ENCODE assay signal across 22 cellular contexts in genomic region chrX:23745786-23746185, GRCh38. TPM values are rescaled to one million over a fixed set of nuclear protein-coding genes. Genes with fewer than 3 reads are reported as not detected.
DNase-seq lines count a peak whose midpoint lies in the region; ATAC-seq lines count a peak whose summit lies in the region.
"Had no signal": no experiment of that assay in that cellular context is flagged by ENCODE, and none has a peak within 500 bp of the region (broad histone marks: within the 10 kb centered on the region; RNA-seq: fewer than 3 reads in every experiment).

No MANE protein-coding gene starts in this region.

- ATAC-seq in activated naive CD8-positive, alpha-beta T cell treated with anti-CD3 and anti-CD28 coated beads, Interleukin-2, amount 10 ng/mL, durations not matched to agents 7 days and 5 days (ENCODE audit: low read depth): peak; percentile 26
- ATAC-seq in activated naive CD8-positive, alpha-beta T cell treated with anti-CD3 and anti-CD28 coated beads, Interleukin-2, amount 50 U/mL, for 24 hours: no peak
- ATAC-seq in T-cell (replicated peaks in 1 of 4): peak in 3 of 4 experiments; percentile 26 to 47 (median 28)
- ATAC-seq: left colon, sciatic nerve had no signal

- CTCF ChIA-PET in T-cell (lab: Charles Lee): interaction anchor here (0.6 to 0.7 kb wide), 4 partner anchors 16 to 306 kb away, joined by 3 to 8 read pairs (median 4); partner anchors contain the start of gene SAT1 (in 1 of the 2)

- no peak for DNase-seq in activated naive CD8-positive, alpha-beta T cell treated with anti-CD3 and anti-CD28 coated beads, Interleukin-2, amount 10 ng/mL, durations not matched to agents 7 days and 5 days
- no peak for DNase-seq in activated naive CD8-positive, alpha-beta T cell treated with anti-CD3 and anti-CD28 coated beads, Interleukin-2, amount 50 U/mL, for 24 hours
- DNase-seq in T-cell (peak in 1 of 34 experiments; percentile 7), dermis blood vessel endothelial cell (peak; percentile 70), NCI-H774 (lab: John Stamatoyannopoulos, UW) (no peak), NCI-H2227 (lab: John Stamatoyannopoulos, UW; ENCODE audit: unreplicated experiment) (no peak), NCI-H1048 (lab: John Stamatoyannopoulos, UW) (no peak), NCI-H2171 (lab: John Stamatoyannopoulos, UW) (no peak)
- DNase-seq: activated CD4-positive, CD25-positive, alpha-beta regulatory T cell treated with anti-CD3 and anti-CD28 coated beads, Interleukin-2, amount 50 U/mL, for 72 hours; activated CD8-positive, alpha-beta memory T cell treated with anti-CD3 and anti-CD28 coated beads, Interleukin-2, amount 50 U/mL, for 4 hours; activated gamma-delta T cell; anterior cingulate cortex; effector CD4-positive, alpha-beta T cell; glutamatergic neuron; HCEC 1CT; left colon; NCI-H1436; NCI-H69; SK-N-SH; stimulated activated CD4-positive, alpha-beta T cell treated with anti-CD3 and anti-CD28 coated beads, Interleukin-15, amount 100 ng/mL, for 24 hours had no signal

- H3K4me1 Mint-ChIP-seq in activated naive CD8-positive, alpha-beta T cell treated with anti-CD3 and anti-CD28 coated beads, Interleukin-2, amount 10 ng/mL, durations not matched to agents 7 days and 5 days: peaks cover 16% of the 10 kb centered on the region
- peaks cover 23% of the 10 kb centered on the region for H3K4me1 Mint-ChIP-seq in activated naive CD8-positive, alpha-beta T cell treated with anti-CD3 and anti-CD28 coated beads, Interleukin-2, amount 50 U/mL, for 24 hours
- H3K4me1 Mint-ChIP-seq in T-cell: peaks cover 13 to 29% (median 16%) of the 10 kb centered on the region in 3 donors

- H3K27me3 Mint-ChIP-seq in activated naive CD8-positive, alpha-beta T cell treated with anti-CD3 and anti-CD28 coated beads, Interleukin-2, amount 10 ng/mL, durations not matched to agents 7 days and 5 days: no peaks in the 10 kb centered on the region
- H3K27me3 Mint-ChIP-seq in activated naive CD8-positive, alpha-beta T cell treated with anti-CD3 and anti-CD28 coated beads, Interleukin-2, amount 50 U/mL, for 24 hours: no peaks in the 10 kb centered on the region
- no peaks in the 10 kb centered on the region for H3K27me3 Mint-ChIP-seq in T-cell

- POLR2A ChIA-PET in activated naive CD8-positive, alpha-beta T cell treated with anti-CD3 and anti-CD28 coated beads, Interleukin-2, amount 10 ng/mL, durations not matched to agents 7 days and 5 days (lab: Charles Lee): interaction anchor here (0.6 to 4.6 kb wide), 4 partner anchors 20 to 161 kb away, joined by 3 to 33 read pairs (median 3); partner anchors contain the start of gene SAT1
- POLR2A ChIA-PET in T-cell (lab: Charles Lee): interaction anchor here (0.7 to 1.8 kb wide), 4 partner anchors 37 to 418 kb away, joined by 4 to 8 read pairs (median 6); partner anchors contain the start of gene SAT1 (in 2 of the 2)

- H3K27ac Mint-ChIP-seq in activated naive CD8-positive, alpha-beta T cell treated with anti-CD3 and anti-CD28 coated beads, Interleukin-2, amount 10 ng/mL, durations not matched to agents 7 days and 5 days: peak overlapping the region; percentile 83
- no peak overlapping the region for H3K27ac Mint-ChIP-seq in activated naive CD8-positive, alpha-beta T cell treated with anti-CD3 and anti-CD28 coated beads, Interleukin-2, amount 50 U/mL, for 24 hours
- H3K27ac Mint-ChIP-seq in T-cell: peak overlapping the region; percentile 83 to 92

- H3K4me3 Mint-ChIP-seq in activated naive CD8-positive, alpha-beta T cell treated with anti-CD3 and anti-CD28 coated beads, Interleukin-2, amount 10 ng/mL, durations not matched to agents 7 days and 5 days: peak overlapping the region; percentile 47
- no peak overlapping the region for H3K4me3 Mint-ChIP-seq in activated naive CD8-positive, alpha-beta T cell treated with anti-CD3 and anti-CD28 coated beads, Interleukin-2, amount 50 U/mL, for 24 hours
- no peak overlapping the region for H3K4me3 Mint-ChIP-seq in T-cell
- H3K4me3 Mint-ChIP-seq: nephron had no signal

- no peaks in the 10 kb centered on the region for H3K9me3 Mint-ChIP-seq in activated naive CD8-positive, alpha-beta T cell treated with anti-CD3 and anti-CD28 coated beads, Interleukin-2, amount 10 ng/mL, durations not matched to agents 7 days and 5 days
- H3K9me3 Mint-ChIP-seq in activated naive CD8-positive, alpha-beta T cell treated with anti-CD3 and anti-CD28 coated beads, Interleukin-2, amount 50 U/mL, for 24 hours: no peaks in the 10 kb centered on the region
- no peaks in the 10 kb centered on the region for H3K9me3 Mint-ChIP-seq in T-cell
- H3K9me3 Mint-ChIP-seq: nephron had no signal

- no peaks in the 10 kb centered on the region for H3K36me3 Mint-ChIP-seq in activated naive CD8-positive, alpha-beta T cell treated with anti-CD3 and anti-CD28 coated beads, Interleukin-2, amount 10 ng/mL, durations not matched to agents 7 days and 5 days
- no peaks in the 10 kb centered on the region for H3K36me3 Mint-ChIP-seq in activated naive CD8-positive, alpha-beta T cell treated with anti-CD3 and anti-CD28 coated beads, Interleukin-2, amount 50 U/mL, for 24 hours (ENCODE audit: low read depth)
- H3K36me3 Mint-ChIP-seq in T-cell: no peaks in the 10 kb centered on the region

RNA-seq across cellular contexts. Expression of gene ACOT9, which starts 2.7 kb away (rescaled TPM):
- 10 to 100 TPM; 27.6 to 28.4 TPM for total RNA-seq in activated naive CD8-positive, alpha-beta T cell treated with anti-CD3 and anti-CD28 coated beads, Interleukin-2, amount 10 ng/mL, durations not matched to agents 7 days and 5 days
- total RNA-seq in T-cell (10 to 100 TPM; 15.0 to 22.1 (median 19.2) TPM), dermis blood vessel endothelial cell (86.1 and 87.3 TPM in 2 replicates)

RNA-seq across cellular contexts. Expression of gene SAT1, which starts 37.2 kb away (rescaled TPM):
- 100 to 1,000 TPM; 145 to 147 TPM for total RNA-seq in activated naive CD8-positive, alpha-beta T cell treated with anti-CD3 and anti-CD28 coated beads, Interleukin-2, amount 10 ng/mL, durations not matched to agents 7 days and 5 days
- total RNA-seq in T-cell (100 to 1,000 TPM in 2 of 5 donors, 10 to 100 TPM in 3; 89.6 to 258 (median 94.4) TPM), dermis blood vessel endothelial cell (305 and 422 TPM in 2 replicates)
